8 cellular contexts compared by ENCODE assay signal in genomic region chr10:132398566-132398991, GRCh38. TPM values are rescaled to one million over a fixed set of nuclear protein-coding genes. Genes with fewer than 3 reads are reported as not detected.
DNase-seq lines count a peak whose midpoint lies in the region; ATAC-seq and TF ChIP-seq lines count a peak whose summit lies in the region.

No MANE protein-coding gene starts in this region.

- H3K36me3 ChIP-seq in mesendoderm (ENCODE audit: control insufficient read depth, insufficient read depth, low read length) (no peaks in the 10 kb centered on the region), transverse colon (no peaks in the 10 kb centered on the region)

- H3K27ac ChIP-seq in mesendoderm (ENCODE audit: low read depth, low read length) (no peak overlapping the region), transverse colon (peak overlapping the region; percentile 90 to 98 (median 96))

- peaks cover 5% of the 10 kb centered on the region for H3K79me1 ChIP-seq in mesendoderm (ENCODE audit: low read length)

- ATAC-seq in GM18873 (IDR thresholded peaks at IDR 0.05; ENCODE audit: low FRiP score, unreplicated experiment) (no peak), GM21737 (IDR thresholded peaks at IDR 0.05; ENCODE audit: unreplicated experiment) (no peak)

- peak overlapping the region; percentile 32 for H3K4me3 Mint-ChIP-seq in activated naive CD8-positive, alpha-beta T cell
- H3K4me3 Mint-ChIP-seq in activated naive CD8-positive, alpha-beta T cell treated with anti-CD3 and anti-CD28 coated beads for 36 hours: no peak overlapping the region
- H3K4me3 Mint-ChIP-seq in brain: peak overlapping the region in 4 of 5 experiments; percentile 71 to 91 (median 90)

- H3K9me3 ChIP-seq in transverse colon: no peaks in the 10 kb centered on the region

- TF ChIP-seq CTCF in brain (conservative IDR thresholded peaks at IDR 0.05) (no peak), transverse colon (IDR thresholded peaks at IDR 0.05) (no peak)

- no peak overlapping the region for H2BK5ac ChIP-seq in mesendoderm (ENCODE audit: low read length)

- TF ChIP-seq POLR2A in transverse colon (IDR thresholded peaks at IDR 0.05): no peak

- no peak overlapping the region for H3K4ac ChIP-seq in mesendoderm (ENCODE audit: low read depth, low read length)

- peaks cover 3% of the 10 kb centered on the region for H3K4me1 ChIP-seq in mesendoderm (ENCODE audit: control insufficient read depth, low read depth, low read length)
- peaks cover 37 to 72% (median 70%) of the 10 kb centered on the region in 4 donors for H3K4me1 ChIP-seq in transverse colon

- no peak overlapping the region for H3K4me2 ChIP-seq in mesendoderm (ENCODE audit: low read length)

- no peak overlapping the region for H2AK5ac ChIP-seq in mesendoderm (ENCODE audit: low read length)

- H3K27ac Mint-ChIP-seq in activated naive CD8-positive, alpha-beta T cell: no peak overlapping the region
- no peak overlapping the region for H3K27ac Mint-ChIP-seq in activated naive CD8-positive, alpha-beta T cell treated with anti-CD3 and anti-CD28 coated beads for 36 hours
- peak overlapping the region in 1 of 5 experiments; percentile 87 for H3K27ac Mint-ChIP-seq in brain

- no peak for DNase-seq in activated naive CD8-positive, alpha-beta T cell treated with anti-CD3 and anti-CD28 coated beads for 36 hours
- DNase-seq in mesendoderm (no peak), transverse colon (peak; percentile 21), NCI-H146 (lab: John Stamatoyannopoulos, UW) (no peak)

- H3K4me3 ChIP-seq in mesendoderm (ENCODE audit: low read length) (no peak overlapping the region), transverse colon (peak overlapping the region in 2 of 4 donors; percentile 72 to 87)

- H2BK15ac ChIP-seq in mesendoderm (replicated peaks; ENCODE audit: low read depth): no peak overlapping the region

- peak overlapping the region; percentile 89 for H3K56ac ChIP-seq in mesendoderm (ENCODE audit: low read length)

- H3K18ac ChIP-seq in mesendoderm (ENCODE audit: low read length): no peak overlapping the region

- intact Hi-C loops in transverse colon (cut with DNase I; ENCODE audit: low total_unique reads): loop anchor here (5.0 kb wide), 1 partner anchor 244 kb away; no protein-coding TSS in a partner anchor

- H3K79me2 ChIP-seq in mesendoderm (ENCODE audit: control insufficient read depth, insufficient read depth, low read length): no peaks in the 10 kb centered on the region

- peaks cover 13% of the 10 kb centered on the region for H3K4me1 Mint-ChIP-seq in activated naive CD8-positive, alpha-beta T cell (ENCODE audit: low read depth)
- H3K4me1 Mint-ChIP-seq in activated naive CD8-positive, alpha-beta T cell treated with anti-CD3 and anti-CD28 coated beads for 36 hours: peaks cover 5% of the 10 kb centered on the region
- peaks cover 42% of the 10 kb centered on the region for H3K4me1 Mint-ChIP-seq in brain

- no peak overlapping the region for H3K9ac ChIP-seq in mesendoderm (ENCODE audit: low read length)

- H4K8ac ChIP-seq in mesendoderm (ENCODE audit: low read depth, low read length): no peak overlapping the region

- no peaks in the 10 kb centered on the region for H3K36me3 Mint-ChIP-seq in activated naive CD8-positive, alpha-beta T cell
- H3K36me3 Mint-ChIP-seq in activated naive CD8-positive, alpha-beta T cell treated with anti-CD3 and anti-CD28 coated beads for 36 hours: no peaks in the 10 kb centered on the region
- no peaks in the 10 kb centered on the region for H3K36me3 Mint-ChIP-seq in brain

- no peak overlapping the region for H2BK120ac ChIP-seq in mesendoderm (ENCODE audit: low read depth, low read length)

- no peaks in the 10 kb centered on the region for H3K9me3 Mint-ChIP-seq in activated naive CD8-positive, alpha-beta T cell (ENCODE audit: low read depth)
- no peaks in the 10 kb centered on the region for H3K9me3 Mint-ChIP-seq in activated naive CD8-positive, alpha-beta T cell treated with anti-CD3 and anti-CD28 coated beads for 36 hours
- no peaks in the 10 kb centered on the region for H3K9me3 Mint-ChIP-seq in brain

- no peak for TF ChIP-seq EP300 in transverse colon (IDR thresholded peaks at IDR 0.05; ENCODE audit: low read depth)

- H3K27me3 ChIP-seq in mesendoderm (ENCODE audit: insufficient read depth, low read length, poor library complexity) (no peaks in the 10 kb centered on the region), transverse colon (no peaks in the 10 kb centered on the region)

- in situ Hi-C loops in transverse colon (cut with MboI; ENCODE audit: low pct_ligation_motif_present in 1 of 4, low pct_unique_long_range_greater_than_20kb in 1 of 4, low sequenced_read_pairs in 3 of 4): loop anchor here in 2 of 4 donors (25.0 kb wide), 2 partner anchors 139 to 239 kb away; partner anchors contain the start of gene INPP5A (in 2 of the 2)

- no peak overlapping the region for H4K5ac ChIP-seq in mesendoderm (ENCODE audit: low read length)

- no CpG with 5 or more reads among the region's 13 CpGs for WGBS in mesendoderm (ENCODE audit: extremely low coverage, insufficient coverage, low lambda C conversion rate)
- 57% methylated on average over 12 of the region's 13 CpGs; no CpG with 5 or more reads in 1 of the 2 donors for WGBS in transverse colon (ENCODE audit: low coverage in 1 of 2), 2 donors

- H3K23ac ChIP-seq in mesendoderm (ENCODE audit: low read length): no peak overlapping the region

- no peaks in the 10 kb centered on the region for H3K27me3 Mint-ChIP-seq in activated naive CD8-positive, alpha-beta T cell
- no peaks in the 10 kb centered on the region for H3K27me3 Mint-ChIP-seq in activated naive CD8-positive, alpha-beta T cell treated with anti-CD3 and anti-CD28 coated beads for 36 hours
- peaks cover 3% of the 10 kb centered on the region for H3K27me3 Mint-ChIP-seq in brain

RNA-seq across cellular contexts. Expression of gene PWWP2B, which starts 1.6 kb away (rescaled TPM):
- total RNA-seq in activated naive CD8-positive, alpha-beta T cell treated with anti-CD3 and anti-CD28 coated beads for 36 hours: 1 to 10 TPM; 2.9 to 3.1 TPM
- 16.0 TPM for polyA plus RNA-seq in brain (ENCODE audit: insufficient read depth, low read depth, low replicate concordance)
- polyA plus RNA-seq in mesendoderm (2013, experiment 1 of 2): 4.0 TPM
- 3.9 TPM for polyA plus RNA-seq in mesendoderm (2013, experiment 2 of 2)
- total RNA-seq in transverse colon: 100 to 1,000 TPM in 1 of 4 donors, 10 to 100 TPM in 3; 45.9 to 129 (median 61.2) TPM

Comparison
In these comparisons a context has a peak if more than half of its experiments do, and no peak if none do; other contexts are left out.
1. RNA of gene PWWP2B, which starts 1.6 kb away (total RNA-seq): 45.9 to 129 TPM in transverse colon; 2.9 to 3.1 TPM in activated naive CD8-positive, alpha-beta T cell treated with anti-CD3 and anti-CD28 coated beads for 36 hours; every median in the first group is over 10 times any median in the second.